Comparison of ENCODE assay signal across 9 cellular contexts in the genomic region with DNA sequence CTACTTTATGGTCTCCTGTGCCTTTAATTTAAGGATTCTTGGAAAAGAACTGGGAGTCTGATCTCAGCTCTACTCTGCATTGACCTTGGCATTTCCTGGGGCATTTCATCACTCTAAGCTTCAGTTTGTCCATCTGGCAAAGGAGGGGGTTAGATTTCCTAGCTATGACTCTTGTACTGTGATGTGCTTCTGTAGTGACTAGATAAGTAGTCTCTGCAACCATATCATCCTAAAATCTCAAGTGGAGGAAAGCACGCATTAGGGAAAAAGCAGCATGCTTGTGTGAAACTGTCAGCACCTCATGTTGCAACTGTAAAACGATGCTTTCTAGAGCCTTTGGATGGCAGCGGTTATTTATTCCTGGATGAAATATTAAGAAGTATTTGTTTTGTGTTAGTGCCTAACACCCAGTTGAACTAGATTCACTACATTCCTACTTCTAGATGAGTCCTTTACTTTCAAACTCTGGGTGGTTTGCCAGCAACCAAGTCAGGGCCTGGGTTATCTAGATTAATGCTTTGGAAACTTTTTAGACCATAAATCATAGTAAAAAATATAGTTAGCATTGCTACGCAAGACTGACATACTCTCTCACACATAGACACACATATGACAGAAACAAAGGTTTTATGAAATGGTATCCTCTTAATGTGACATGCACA. TPM values are rescaled to one million over a fixed set of nuclear protein-coding genes. Genes with fewer than 3 reads are reported as not detected.
A peak's percentile ranks its signal among the peaks of the same experiment; 100 is the strongest.
DNase-seq lines count a peak whose midpoint lies in the region; ATAC-seq, FAIRE-seq and TF ChIP-seq lines count a peak whose summit lies in the region.
"Had no signal": no experiment of that assay in that cellular context is flagged by ENCODE, and none has a peak within 500 bp of the region (broad histone marks: within the 10 kb centered on the region; RNA-seq: fewer than 3 reads in every experiment).

No MANE protein-coding gene starts in this region.

- no peak for TF ChIP-seq CTCF in fibroblast of pulmonary artery (IDR thresholded peaks at IDR 0.05; ENCODE audit: low read length, missing control alignments)
- no peak for TF ChIP-seq CTCF in CD8-positive, alpha-beta T cell (IDR thresholded peaks at IDR 0.05)

- ATAC-seq in GM19023 (IDR thresholded peaks at IDR 0.05; ENCODE audit: unreplicated experiment), result no peak
- no peak for ATAC-seq in GM21367 (IDR thresholded peaks at IDR 0.05; ENCODE audit: unreplicated experiment)
- ATAC-seq in CD8-positive, alpha-beta T cell, result no peak
- ATAC-seq in activated T-helper 17 cell treated with anti-CD3 and anti-CD28 coated beads, Interleukin-2, amount 50 U/mL, for 72 hours (replicated peaks), result no peak

- DNase-seq in H54 (ENCODE audit: insufficient read length, low spot score), result peak; percentile 6
- peak in 1 of 2 experiments; percentile 55 for DNase-seq in SJSA1 (ENCODE audit: low read depth in 1 of 2, low spot score in 2 of 2)
- DNase-seq in fibroblast of pulmonary artery (ENCODE audit: low read depth), result peak; percentile 96
- DNase-seq in skeletal muscle cell (ENCODE audit: low read depth), result peak; percentile 92
- DNase-seq in CD8-positive, alpha-beta T cell, result no peak

- no peak overlapping the region for H3K27ac Mint-ChIP-seq in CD8-positive, alpha-beta T cell
- H3K27ac Mint-ChIP-seq in activated T-helper 17 cell treated with anti-CD3 and anti-CD28 coated beads, Interleukin-2, amount 50 U/mL, for 72 hours, result no peak overlapping the region

- no peak overlapping the region for H3K4me3 Mint-ChIP-seq in CD8-positive, alpha-beta T cell
- H3K4me3 Mint-ChIP-seq in activated T-helper 17 cell treated with anti-CD3 and anti-CD28 coated beads, Interleukin-2, amount 50 U/mL, for 72 hours, result no peak overlapping the region

- POLR2A ChIA-PET in CD8-positive, alpha-beta T cell (lab: Charles Lee), result interaction anchor here (2.7 kb wide), 1 partner anchor 138 kb away, joined by 8 read pairs; the partner anchor contains the start of gene INTS6

- TF ChIP-seq POLR2A in H54 (IDR thresholded peaks at IDR 0.05; ENCODE audit: low read depth, low read length), result no peak

- intact Hi-C loops in CD8-positive, alpha-beta T cell (cut with DNase I, micrococcal nuclease), result no loop called here

- H3K27me3 Mint-ChIP-seq in CD8-positive, alpha-beta T cell (ENCODE audit: low read depth), result no peaks in the 10 kb centered on the region
- H3K27me3 Mint-ChIP-seq in activated T-helper 17 cell treated with anti-CD3 and anti-CD28 coated beads, Interleukin-2, amount 50 U/mL, for 72 hours, result no peaks in the 10 kb centered on the region

- H3K36me3 Mint-ChIP-seq in CD8-positive, alpha-beta T cell, result no peaks in the 10 kb centered on the region
- peaks cover 7% of the 10 kb centered on the region for H3K36me3 Mint-ChIP-seq in activated T-helper 17 cell treated with anti-CD3 and anti-CD28 coated beads, Interleukin-2, amount 50 U/mL, for 72 hours (ENCODE audit: low read depth)

- H3K36me3 ChIP-seq in SJSA1, result peaks cover 17% of the 10 kb centered on the region; the same call in 1 of the 2 replicates
- H3K36me3 ChIP-seq in CD8-positive, alpha-beta T cell (ENCODE audit: insufficient read depth, low read length), result no peaks in the 10 kb centered on the region

- CTCF ChIA-PET in CD8-positive, alpha-beta T cell (lab: Charles Lee), result interaction anchor here (1.1 kb wide), 1 partner anchor 207 kb away, joined by 4 read pairs; no protein-coding TSS in a partner anchor

- peak overlapping the region; percentile 55 for H3K27ac ChIP-seq in SJSA1
- no peak overlapping the region for H3K27ac ChIP-seq in CD8-positive, alpha-beta T cell (ENCODE audit: low read depth, low read length)
- H3K27ac ChIP-seq: HL-60 had no signal

- peaks cover 55% of the 10 kb centered on the region for H3K4me1 ChIP-seq in SJSA1 (replicated peaks)
- peaks cover 4% of the 10 kb centered on the region for H3K4me1 ChIP-seq in CD8-positive, alpha-beta T cell (ENCODE audit: insufficient read depth, low read length)

- FAIRE-seq in H54 (lab: Jason Lieb, UNC), result peak; percentile 90

- no peaks in the 10 kb centered on the region for H3K9me3 ChIP-seq in SJSA1 (replicated peaks)
- no peaks in the 10 kb centered on the region for H3K9me3 ChIP-seq in CD8-positive, alpha-beta T cell (ENCODE audit: low read length)

- peaks cover 43% of the 10 kb centered on the region for H3K4me1 Mint-ChIP-seq in CD8-positive, alpha-beta T cell (ENCODE audit: low read depth)
- peaks cover 49% of the 10 kb centered on the region for H3K4me1 Mint-ChIP-seq in activated T-helper 17 cell treated with anti-CD3 and anti-CD28 coated beads, Interleukin-2, amount 50 U/mL, for 72 hours

- no peaks in the 10 kb centered on the region for H3K27me3 ChIP-seq in SJSA1 (replicated peaks)
- no peaks in the 10 kb centered on the region for H3K27me3 ChIP-seq in CD8-positive, alpha-beta T cell (ENCODE audit: insufficient read depth, low read length)

- H3K9me3 Mint-ChIP-seq in CD8-positive, alpha-beta T cell, result no peaks in the 10 kb centered on the region
- H3K9me3 Mint-ChIP-seq in activated T-helper 17 cell treated with anti-CD3 and anti-CD28 coated beads, Interleukin-2, amount 50 U/mL, for 72 hours, result no peaks in the 10 kb centered on the region

- H3K4me3 ChIP-seq in SJSA1, result no peak overlapping the region
- no peak overlapping the region for H3K4me3 ChIP-seq in fibroblast of pulmonary artery (replicated peaks; ENCODE audit: low read depth, low read length)
- no peak overlapping the region for H3K4me3 ChIP-seq in skeletal muscle cell (ENCODE audit: low read depth, low read length)
- no peak overlapping the region for H3K4me3 ChIP-seq in CD8-positive, alpha-beta T cell (ENCODE audit: low read depth, low read length)

RNA-seq across cellular contexts. Expression of gene WDFY2, which starts 6.8 kb away (rescaled TPM):
- 3.3 and 6.0 TPM in 2 replicates for total RNA-seq in SJSA1 (2014; rRNA removed; shearing (Covaris generic))
- 10 to 100 TPM; 17.2 to 18.6 TPM for total RNA-seq in CD8-positive, alpha-beta T cell
- 10 to 100 TPM; 16.8 to 31.5 TPM for total RNA-seq in activated T-helper 17 cell treated with anti-CD3 and anti-CD28 coated beads, Interleukin-2, amount 50 U/mL, for 72 hours

Comparison
In these comparisons a context has a peak if more than half of its experiments do, and no peak if none do; other contexts are left out.
1. DNase-seq: peak in H54 (single experiment), fibroblast of pulmonary artery (single experiment) and skeletal muscle cell (single experiment); none in CD8-positive, alpha-beta T cell (0 of 7).